Comparison of ENCODE assay signal across 23 cellular contexts in genomic region chr5:109989994-109990722, GRCh38.
"Had no signal": no experiment of that assay in that cellular context is flagged by ENCODE, and none has a peak within 500 bp of the region (broad histone marks: within the 10 kb centered on the region; RNA-seq: fewer than 3 reads in every experiment).

No MANE protein-coding gene starts in this region.

- H3K36me3 ChIP-seq: lower lobe of right lung, thoracic aorta, uterus had no signal

- FAIRE-seq: colon, frontal cortex had no signal

- H3K4me1 ChIP-seq: lower lobe of right lung, uterus had no signal

- H3K27ac ChIP-seq: body of pancreas, lower lobe of right lung, skin epidermis, thoracic aorta, uterus had no signal

- H3K27me3 ChIP-seq: body of pancreas, uterus had no signal

- H3K4me3 ChIP-seq: body of pancreas, lower lobe of right lung, skin epidermis, thoracic aorta, uterus had no signal

- H3K9me3 ChIP-seq: body of pancreas, lower lobe of right lung, thoracic aorta, uterus had no signal

- ATAC-seq: activated CD4-positive, alpha-beta T cell treated with anti-CD3 and anti-CD28 coated beads for 36 hours; activated CD8-positive, alpha-beta memory T cell treated with anti-CD3 and anti-CD28 coated beads, Interleukin-2, amount 10 ng/mL, durations not matched to agents 7 days and 5 days; activated CD8-positive, alpha-beta T cell treated with anti-CD3 and anti-CD28 coated beads, Interleukin-2, amount 10 ng/mL, durations not matched to agents 7 days and 5 days; body of pancreas; left cardiac atrium; lower lobe of right lung; natural killer cell treated with Interleukin-12 subunit alpha and Interleukin-12 subunit beta and Interleukin-15 and Interleukin-18, amount 100 ng/mL, for 72 hours; sciatic nerve; stimulated activated effector memory CD8-positive, alpha-beta T cell treated with anti-CD3 and anti-CD28 coated beads, Interleukin-12 subunit alpha, Interleukin-12 subunit beta, amount 100 ng/mL, for 72 hours had no signal

- DNase-seq: activated B cell treated with CpG ODN at 0.5 μM for 24 hours; activated CD4-positive, alpha-beta T cell treated with anti-CD3 and anti-CD28 coated beads for 36 hours; activated CD8-positive, alpha-beta memory T cell treated with anti-CD3 and anti-CD28 coated beads, Interleukin-2, amount 10 ng/mL, durations not matched to agents 7 days and 5 days; activated CD8-positive, alpha-beta T cell treated with anti-CD3 and anti-CD28 coated beads, Interleukin-2, amount 10 ng/mL, durations not matched to agents 7 days and 5 days; activated T-cell treated with anti-CD3 and anti-CD28 coated beads, Interleukin-2, amount 50 U/mL, for 48 hours; anterior cingulate cortex; body of pancreas; dermis blood vessel endothelial cell; effector CD4-positive, alpha-beta T cell; islet precursor cell; left cardiac atrium; lower lobe of right lung; mesenchymal stem cell; posterior cingulate gyrus; stimulated activated CD4-positive, alpha-beta T cell treated with anti-CD3 and anti-CD28 coated beads, Interleukin-4, amount 100 ng/mL, for 24 hours; uterus had no signal
